In genomic region chr7:149714081-149714909, GRCh38 we compare ENCODE assay signal across 8 cellular contexts. TPM values are rescaled to one million over a fixed set of nuclear protein-coding genes. Genes with fewer than 3 reads are reported as not detected.
A peak's percentile ranks its signal among the peaks of the same experiment; 100 is the strongest.
DNase-seq lines count a peak whose midpoint lies in the region; ATAC-seq and TF ChIP-seq lines count a peak whose summit lies in the region.

No MANE protein-coding gene starts in this region.

- H3K14ac ChIP-seq in trophoblast cell (ENCODE audit: low read length), result peak overlapping the region; percentile 60

- H2BK120ac ChIP-seq in trophoblast cell (ENCODE audit: insufficient read depth, low read length, poor library complexity), result no peak overlapping the region

- peak overlapping the region; percentile 67 for H3K18ac ChIP-seq in trophoblast cell (ENCODE audit: low read length)

- H3K27ac Mint-ChIP-seq in HFFc6, result peak overlapping the region; percentile 24; the same call in 1 of the 2 replicates

- H3K79me2 ChIP-seq in trophoblast cell (ENCODE audit: control insufficient read depth, insufficient read depth, low read length, poor library complexity), result peaks cover 9% of the 10 kb centered on the region

- peak overlapping the region; percentile 81 for H3K9ac ChIP-seq in adipocyte (ENCODE audit: low read length)
- H3K9ac ChIP-seq in trophoblast cell (ENCODE audit: low read length), result no peak overlapping the region

- H3K27me3 ChIP-seq in GM06990 (replicated peaks; ENCODE audit: control insufficient read depth, insufficient read depth, low read length) (no peaks in the 10 kb centered on the region), adipocyte (replicated peaks; ENCODE audit: control insufficient read depth, insufficient read depth, low read length) (no peaks in the 10 kb centered on the region), heart left ventricle (no peaks in the 10 kb centered on the region), trophoblast cell (ENCODE audit: insufficient read depth, low read length) (no peaks in the 10 kb centered on the region), tibial artery (no peaks in the 10 kb centered on the region)

- no peaks in the 10 kb centered on the region; the same call in 1 of the 2 replicates for H3K27me3 Mint-ChIP-seq in HFFc6 (ENCODE audit: insufficient read depth)

- H4K12ac ChIP-seq in trophoblast cell (ENCODE audit: low read depth, low read length), result peak overlapping the region; percentile 68

- H2AFZ ChIP-seq in trophoblast cell (ENCODE audit: insufficient read depth, low read length, poor library complexity), result peak overlapping the region; percentile 75

- peaks cover 26% of the 10 kb centered on the region for H3K4me1 Mint-ChIP-seq in HFFc6 (ENCODE audit: low read depth)

- H2BK12ac ChIP-seq in trophoblast cell (ENCODE audit: low read length), result peak overlapping the region; percentile 6

- TF ChIP-seq POLR2A in heart left ventricle (IDR thresholded peaks at IDR 0.05), result no peak

- peak overlapping the region; percentile 84 for H4K8ac ChIP-seq in trophoblast cell (ENCODE audit: low read depth, low read length)

- H3K4ac ChIP-seq in trophoblast cell (ENCODE audit: low read depth, low read length), result peak overlapping the region; percentile 76

- peaks cover 14% of the 10 kb centered on the region for H3K4me1 ChIP-seq in adipocyte (ENCODE audit: control insufficient read depth, insufficient read depth, low read length)
- peaks cover 4 to 49% (median 24%) of the 10 kb centered on the region in 12 donors for H3K4me1 ChIP-seq in heart left ventricle
- peaks cover 23 to 27% of the 10 kb centered on the region in 2 experiments for H3K4me1 ChIP-seq in trophoblast cell (ENCODE audit: control insufficient read depth in 1 of 2, insufficient read depth in 2 of 2, low read length in 2 of 2)
- peaks cover 4 to 27% (median 22%) of the 10 kb centered on the region in 4 donors for H3K4me1 ChIP-seq in tibial artery

- H2BK5ac ChIP-seq in trophoblast cell (ENCODE audit: low read depth, low read length, poor library complexity), result no peak overlapping the region

- WGBS in heart left ventricle, 4 donors, result 3 to 6% (median 5%) methylated on average over 23 to 88 of the region's 88 CpGs
- WGBS in trophoblast cell (ENCODE audit: extremely low coverage, insufficient coverage, insufficient read length), result no CpG with 5 or more reads among the region's 88 CpGs

- H3K9me3 ChIP-seq in adipocyte (ENCODE audit: control insufficient read depth, low read length) (peaks cover 20% of the 10 kb centered on the region), heart left ventricle (peaks cover 0 to 29% (median 15%) of the 10 kb centered on the region in 12 donors), trophoblast cell (ENCODE audit: insufficient read depth, low read depth, low read length) (peaks cover 1% of the 10 kb centered on the region), tibial artery (peaks cover 0 to 22% (median 13%) of the 10 kb centered on the region in 3 donors)

- peak overlapping the region; percentile 87 for H3K4me2 ChIP-seq in trophoblast cell (ENCODE audit: low read length)

- no peak overlapping the region for H3K23ac ChIP-seq in trophoblast cell (ENCODE audit: low read length)

- H3K27ac ChIP-seq in heart left ventricle, result peak overlapping the region in 11 of 12 donors; percentile 72 to 94 (median 86)
- no peak overlapping the region for H3K27ac ChIP-seq in trophoblast cell (ENCODE audit: low read depth, low read length)
- H3K27ac ChIP-seq in tibial artery, result peak overlapping the region; percentile 74 to 80

- peak overlapping the region; percentile 70 for H3K4me3 ChIP-seq in GM06990 (replicated peaks; ENCODE audit: low read depth, low read length)
- peak overlapping the region; percentile 84 for H3K4me3 ChIP-seq in adipocyte (ENCODE audit: low read length)
- peak overlapping the region; percentile 54 to 94 (median 78) for H3K4me3 ChIP-seq in heart left ventricle
- H3K4me3 ChIP-seq in trophoblast cell (ENCODE audit: low read depth, low read length), result peak overlapping the region; percentile 66
- peak overlapping the region; percentile 63 to 67 for H3K4me3 ChIP-seq in tibial artery

- H3K4me3 Mint-ChIP-seq in HFFc6, result peak overlapping the region; percentile 79

- H2AK5ac ChIP-seq in trophoblast cell (ENCODE audit: low read length), result peak overlapping the region; percentile 26

- peaks cover 26% of the 10 kb centered on the region for H3K36me3 Mint-ChIP-seq in HFFc6 (ENCODE audit: low read depth)

- intact Hi-C loops in heart left ventricle (cut with DNase I) (loop anchor here in 2 of 10 donors (5.0 to 10.0 kb wide), 3 partner anchors 89 to 1343 kb away; partner anchors contain the start of genes CDK5 (in 1 of the 2), SLC4A2 (in 1 of the 2) and ZNF862 (in 1 of the 2)), tibial artery (cut with DNase I; ENCODE audit: low total_unique reads) (no loop called here)

- peaks cover 14% of the 10 kb centered on the region for H3K79me1 ChIP-seq in trophoblast cell (ENCODE audit: low read length)

- H3K36me3 ChIP-seq in GM06990 (ENCODE audit: control insufficient read depth, insufficient read depth, low read length), result no peaks in the 10 kb centered on the region
- H3K36me3 ChIP-seq in adipocyte (ENCODE audit: control insufficient read depth, insufficient read depth, low read length, severe bottlenecking), result no peaks in the 10 kb centered on the region
- H3K36me3 ChIP-seq in heart left ventricle, result no peaks in the 10 kb centered on the region
- peaks cover 2 to 3% of the 10 kb centered on the region in 2 experiments for H3K36me3 ChIP-seq in trophoblast cell (ENCODE audit: control insufficient read depth in 1 of 2, insufficient read depth in 2 of 2, low read length in 2 of 2)
- H3K36me3 ChIP-seq in tibial artery, result peaks cover 0 to under 1% (median 0%) of the 10 kb centered on the region in 3 donors

- ATAC-seq in heart left ventricle, result peak; percentile 71 to 90 (median 88)

- DNase-seq in GM06990 (ENCODE audit: extremely low read depth, insufficient read length) (peak; percentile 91), HFFc6 (peak; percentile 67), NCI-H1092 (lab: John Stamatoyannopoulos, UW) (peak; percentile 91), SW 1271 (lab: John Stamatoyannopoulos, UW) (peak; percentile 57 to 81), adipocyte (ENCODE audit: low read depth) (peak; percentile 97), heart left ventricle (peak; percentile 92 to 97 (median 93)), trophoblast cell (peak; percentile 84 to 91), tibial artery (peak; percentile 82 to 91)

- TF ChIP-seq CTCF in GM06990 (IDR thresholded peaks at IDR 0.05; ENCODE audit: insufficient read depth, low read length, poor library complexity, severe bottlenecking) (no peak), HFFc6 (IDR thresholded peaks at IDR 0.05) (no peak), heart left ventricle (IDR thresholded peaks at IDR 0.05) (peak in 1 of 12 donors; percentile 10), tibial artery (IDR thresholded peaks at IDR 0.05) (no peak)

- peak overlapping the region; percentile 20 for H4K91ac ChIP-seq in trophoblast cell (ENCODE audit: low read depth, low read length)

- H3K9me3 Mint-ChIP-seq in HFFc6, result peaks cover 40% of the 10 kb centered on the region

RNA-seq across cellular contexts. Expression of gene ZNF467, which starts 59.1 kb away (rescaled TPM):
- 1 to 10 TPM in 3 of 6 experiments, under 1 TPM in 3; 0.68 to 1.7 (median 1.0) TPM for total RNA-seq in HFFc6 (2021; fragmentation: NEBNext Ultra II Directional; extraction: Animal tissue kit (Norgen Biotek cat#: 25700))
- 1 to 10 TPM; 2.6 to 9.5 (median 5.1) TPM for total RNA-seq in heart left ventricle
- polyA plus RNA-seq in heart left ventricle, result 1 to 10 TPM; 3.6 to 4.7 TPM
- polyA plus RNA-seq in trophoblast cell (2013), result 0.72 and 1.0 TPM in 2 replicates
